Comparison of ENCODE assay signal across 1 cellular context in the genomic region with DNA sequence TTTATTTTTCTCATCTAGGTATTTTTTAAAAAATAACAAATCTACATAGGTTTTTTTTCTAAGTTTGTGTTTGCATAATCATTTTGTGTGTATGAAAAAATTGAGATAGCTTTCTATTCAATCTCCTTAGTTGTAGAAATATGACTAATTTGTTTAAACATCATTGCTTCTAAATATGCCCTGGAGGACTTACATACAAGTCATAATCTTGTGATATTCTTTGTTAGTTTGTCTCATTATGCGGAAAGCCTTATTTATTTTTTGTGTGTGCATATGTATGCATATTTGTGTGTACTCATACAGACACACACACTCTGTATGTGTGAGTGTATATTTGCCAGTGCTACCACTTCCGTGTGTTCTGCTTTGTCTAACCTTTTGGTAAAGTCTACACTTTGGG.
TF ChIP-seq lines count a peak whose summit lies in the region.

No MANE protein-coding gene starts in this region.

TF ChIP-seq in IMR-90, 13 proteins besides CTCF, POLR2A, EP300 and RAD21 (continued from another document):
- TF ChIP-seq CEBPB (IDR thresholded peaks at IDR 0.05; ENCODE audit: low read depth, low read length) (no peak), MAFK (IDR thresholded peaks at IDR 0.05; ENCODE audit: low read depth, low read length) (no peak), FOS (IDR thresholded peaks at IDR 0.05; ENCODE audit: low read depth, low read length) (no peak), RFX5 (IDR thresholded peaks at IDR 0.05; ENCODE audit: low read depth, low read length) (no peak), MAZ (IDR thresholded peaks at IDR 0.05; ENCODE audit: borderline replicate concordance, low read depth, low read length) (no peak), RCOR1 (IDR thresholded peaks at IDR 0.05; ENCODE audit: insufficient replicate concordance, low read length) (no peak)
- TF ChIP-seq, protein P1, sequence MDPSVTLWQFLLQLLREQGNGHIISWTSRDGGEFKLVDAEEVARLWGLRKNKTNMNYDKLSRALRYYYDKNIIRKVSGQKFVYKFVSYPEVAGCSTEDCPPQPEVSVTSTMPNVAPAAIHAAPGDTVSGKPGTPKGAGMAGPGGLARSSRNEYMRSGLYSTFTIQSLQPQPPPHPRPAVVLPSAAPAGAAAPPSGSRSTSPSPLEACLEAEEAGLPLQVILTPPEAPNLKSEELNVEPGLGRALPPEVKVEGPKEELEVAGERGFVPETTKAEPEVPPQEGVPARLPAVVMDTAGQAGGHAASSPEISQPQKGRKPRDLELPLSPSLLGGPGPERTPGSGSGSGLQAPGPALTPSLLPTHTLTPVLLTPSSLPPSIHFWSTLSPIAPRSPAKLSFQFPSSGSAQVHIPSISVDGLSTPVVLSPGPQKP (IDR thresholded peaks at IDR 0.05; ENCODE audit: borderline replicate concordance, low read depth, low read length), result no peak
- TF ChIP-seq, protein P2, sequence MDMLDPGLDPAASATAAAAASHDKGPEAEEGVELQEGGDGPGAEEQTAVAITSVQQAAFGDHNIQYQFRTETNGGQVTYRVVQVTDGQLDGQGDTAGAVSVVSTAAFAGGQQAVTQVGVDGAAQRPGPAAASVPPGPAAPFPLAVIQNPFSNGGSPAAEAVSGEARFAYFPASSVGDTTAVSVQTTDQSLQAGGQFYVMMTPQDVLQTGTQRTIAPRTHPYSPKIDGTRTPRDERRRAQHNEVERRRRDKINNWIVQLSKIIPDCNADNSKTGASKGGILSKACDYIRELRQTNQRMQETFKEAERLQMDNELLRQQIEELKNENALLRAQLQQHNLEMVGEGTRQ (IDR thresholded peaks at IDR 0.05; ENCODE audit: low read depth, low read length), result no peak
